ENCODE assay signal across 24 cellular contexts in genomic region chr1:162251102-162251501, GRCh38.
DNase-seq lines count a peak whose midpoint lies in the region; ATAC-seq and TF ChIP-seq lines count a peak whose summit lies in the region.
"Had no signal": no experiment of that assay in that cellular context is flagged by ENCODE, and none has a peak within 500 bp of the region (broad histone marks: within the 10 kb centered on the region; RNA-seq: fewer than 3 reads in every experiment).

No MANE protein-coding gene starts in this region.

- no peak overlapping the region for H3T11ph ChIP-seq in H9 (ENCODE audit: low read length)

- no peak overlapping the region for H4K91ac ChIP-seq in H9 (ENCODE audit: insufficient read length, low read depth, low read length)

- DNase-seq in H9, result no peak
- no peak for DNase-seq in WTC11 (ENCODE audit: low spot score)
- DNase-seq in neural progenitor cell (ENCODE audit: low spot score), result no peak
- DNase-seq in superior temporal gyrus (ENCODE audit: extremely low spot score), result no peak
- no peak for DNase-seq in SW 1271 (lab: John Stamatoyannopoulos, UW)
- DNase-seq: CD4-positive, CD25-positive, alpha-beta regulatory T cell; DMS153; DND-41; H7; IMR-90; KG1; MM.1S; NCI-H1048; NCI-H1417; NCI-H1694 treated with DMSO at 0.1 percent for 48 hours; NCI-H2081; NCI-H2227 treated with DMSO at 0.1 percent for 48 hours; NCI-H526 treated with DMSO at 0.1 percent for 48 hours; SHP77 had no signal

- H3K27ac ChIP-seq in H9 (ENCODE audit: insufficient read length, low read depth, low read length) (peak overlapping the region; percentile 13), iPS-20b (ENCODE audit: low read length) (peak overlapping the region; percentile 88), neural progenitor cell (no peak overlapping the region)
- H3K27ac ChIP-seq: BLaER1, RWPE1 had no signal

- H3K14ac ChIP-seq in H9 (ENCODE audit: insufficient read depth, low read length), result no peak overlapping the region

- peak overlapping the region; percentile 4; the same call in 1 of the 2 replicates for H3K4me3 ChIP-seq in iPS-20b (ENCODE audit: low read length)
- no peak overlapping the region for H3K4me3 ChIP-seq in neural progenitor cell
- H3K4me3 ChIP-seq: BLaER1 had no signal

- H3K23me2 ChIP-seq in H9 (ENCODE audit: insufficient read length, low read depth, low read length, poor library complexity, severe bottlenecking), result no peaks in the 10 kb centered on the region

- no peak overlapping the region for H2BK5ac ChIP-seq in H9 (ENCODE audit: insufficient read length, low read length)

- H3K4me1 ChIP-seq in H9 (ENCODE audit: insufficient read depth, low read length) (peaks cover 16% of the 10 kb centered on the region), iPS-20b (ENCODE audit: insufficient read depth, low read length) (peaks cover 38% of the 10 kb centered on the region), neural progenitor cell (peaks cover 48% of the 10 kb centered on the region)
- H3K4me1 ChIP-seq: BLaER1 had no signal

- H3K36me3 ChIP-seq in iPS-20b (ENCODE audit: insufficient read depth, low read depth, low read length), result no peaks in the 10 kb centered on the region
- no peaks in the 10 kb centered on the region for H3K36me3 ChIP-seq in neural progenitor cell
- H3K36me3 ChIP-seq: BLaER1 had no signal

- H3K4me1 Mint-ChIP-seq in H9 (peaks cover 64 to 66% of the 10 kb centered on the region in 2 experiments), WTC11 (peaks cover 53% of the 10 kb centered on the region), neural progenitor cell (peaks cover 80% of the 10 kb centered on the region)
- H3K4me1 Mint-ChIP-seq: CD4-positive, CD25-positive, alpha-beta regulatory T cell had no signal

- H4K8ac ChIP-seq in H9 (replicated peaks; ENCODE audit: insufficient read length, low read depth, low read length), result no peak overlapping the region

- no peaks in the 10 kb centered on the region for H3K79me1 ChIP-seq in H9 (ENCODE audit: insufficient read depth, low read depth, low read length, poor library complexity, severe bottlenecking)

- H3K27me3 ChIP-seq in H9 (ENCODE audit: insufficient read depth, low read length), result no peaks in the 10 kb centered on the region
- no peaks in the 10 kb centered on the region for H3K27me3 ChIP-seq in iPS-20b (ENCODE audit: insufficient read depth, low read length)
- no peaks in the 10 kb centered on the region for H3K27me3 ChIP-seq in neural progenitor cell
- H3K27me3 ChIP-seq: BLaER1 had no signal

- H2BK120ac ChIP-seq in H9 (ENCODE audit: low read depth, low read length, poor library complexity, severe bottlenecking), result no peak overlapping the region

- no peak overlapping the region for H3K4ac ChIP-seq in H9 (ENCODE audit: low read depth, low read length)

- H2BK20ac ChIP-seq in H9 (ENCODE audit: low read depth, low read length, poor library complexity, severe bottlenecking), result no peak overlapping the region

- WGBS in H9 (ENCODE audit: extremely low coverage, insufficient read length, low lambda C conversion rate), result no CpG with 5 or more reads among the region's 2 CpGs

- no peaks in the 10 kb centered on the region for H4K20me1 ChIP-seq in H9 (ENCODE audit: control insufficient read depth, insufficient read depth, insufficient read length)
- H4K20me1 ChIP-seq in neural progenitor cell (ENCODE audit: low read depth), result peaks cover 39% of the 10 kb centered on the region
- H4K20me1 ChIP-seq: BLaER1 had no signal

- no peaks in the 10 kb centered on the region for H3K9me3 ChIP-seq in H9 (ENCODE audit: control insufficient read depth, low read depth, low read length)
- H3K9me3 ChIP-seq in iPS-20b (ENCODE audit: insufficient read depth, low read depth, low read length), result no peaks in the 10 kb centered on the region
- no peaks in the 10 kb centered on the region for H3K9me3 ChIP-seq in neural progenitor cell (ENCODE audit: low read depth)
- H3K9me3 ChIP-seq: BLaER1 had no signal

- no peak for TF ChIP-seq CTCF in H9 (conservative IDR thresholded peaks at IDR 0.05)
- no peak for TF ChIP-seq CTCF in WTC11 (IDR thresholded peaks at IDR 0.05)
- no peak for TF ChIP-seq CTCF in neural progenitor cell (IDR thresholded peaks at IDR 0.05)

- H3K23ac ChIP-seq in H9 (ENCODE audit: insufficient read length, low read depth, low read length), result peak overlapping the region; percentile 3

- H2AFZ ChIP-seq in H9 (ENCODE audit: low read length) (no peak overlapping the region), neural progenitor cell (replicated peaks) (no peak overlapping the region)

- H3K36me3 Mint-ChIP-seq in H9 (ENCODE audit: insufficient read depth in 1 of 3, low read depth in 3 of 3) (no peaks in the 10 kb centered on the region; a peak in 1 of 7 replicates), WTC11 (no peaks in the 10 kb centered on the region), neural progenitor cell (peaks cover 7% of the 10 kb centered on the region)
- H3K36me3 Mint-ChIP-seq: CD4-positive, CD25-positive, alpha-beta regulatory T cell had no signal

- no peak overlapping the region for H4K5ac ChIP-seq in H9 (ENCODE audit: insufficient read length, low read depth, low read length)

- H3K4me2 ChIP-seq in H9 (ENCODE audit: insufficient read depth, insufficient read length, low read length) (no peak overlapping the region), neural progenitor cell (peak overlapping the region; percentile 77)
- H3K4me2 ChIP-seq: BLaER1 had no signal

- no peaks in the 10 kb centered on the region for H3K27me3 Mint-ChIP-seq in H9 (ENCODE audit: low read depth)
- H3K27me3 Mint-ChIP-seq in WTC11 (ENCODE audit: low read depth), result no peaks in the 10 kb centered on the region
- peaks cover 2% of the 10 kb centered on the region for H3K27me3 Mint-ChIP-seq in neural progenitor cell (ENCODE audit: insufficient read depth, low read depth)

- H3K79me2 ChIP-seq in H9 (ENCODE audit: insufficient read depth, low read length), result no peaks in the 10 kb centered on the region
- H3K79me2 ChIP-seq in neural progenitor cell (ENCODE audit: low read depth), result peaks cover 17% of the 10 kb centered on the region

- H2BK12ac ChIP-seq in H9 (ENCODE audit: insufficient read length, low read depth, low read length), result no peak overlapping the region

- H2BK15ac ChIP-seq in H9 (ENCODE audit: low read depth, low read length), result no peak overlapping the region

- no peak overlapping the region for H3K18ac ChIP-seq in H9 (ENCODE audit: insufficient read length, low read depth, low read length)

- POLR2A ChIA-PET in WTC11 (lab: Charles Lee), result interaction anchor here (0.6 kb wide), 1 partner anchor 1119 kb away, joined by 3 read pairs; no protein-coding TSS in a partner anchor

- CTCF ChIA-PET in WTC11 (lab: Charles Lee), result interaction anchor here (0.8 to 1.5 kb wide), 5 partner anchors 11 to 195 kb away, joined by 3 to 7 read pairs (median 3); no protein-coding TSS in a partner anchor

- H3K27ac Mint-ChIP-seq in H9, result peak overlapping the region; percentile 11 to 97 (median 74); a peak in 5 of 7 replicates
- H3K27ac Mint-ChIP-seq in WTC11, result peak overlapping the region; percentile 82
- H3K27ac Mint-ChIP-seq in neural progenitor cell, result peak overlapping the region; percentile 96
- H3K27ac Mint-ChIP-seq: CD4-positive, CD25-positive, alpha-beta regulatory T cell had no signal

- no peak overlapping the region for H3K4me3 Mint-ChIP-seq in H9
- H3K4me3 Mint-ChIP-seq in WTC11, result no peak overlapping the region
- H3K4me3 Mint-ChIP-seq in neural progenitor cell, result peak overlapping the region; percentile 7
- H3K4me3 Mint-ChIP-seq: CD4-positive, CD25-positive, alpha-beta regulatory T cell had no signal

- no peak for ATAC-seq in WTC11
- ATAC-seq in HG02970 (IDR thresholded peaks at IDR 0.05; ENCODE audit: low FRiP score, unreplicated experiment), result no peak
- ATAC-seq: Panc1 had no signal

- H3K56ac ChIP-seq in H9 (ENCODE audit: insufficient read length, low read depth, low read length), result no peak overlapping the region

- H3K9me3 Mint-ChIP-seq in H9, result no peaks in the 10 kb centered on the region; a peak in 1 of 5 replicates
- no peaks in the 10 kb centered on the region for H3K9me3 Mint-ChIP-seq in WTC11
- peaks cover 5% of the 10 kb centered on the region for H3K9me3 Mint-ChIP-seq in neural progenitor cell
- H3K9me3 Mint-ChIP-seq: CD4-positive, CD25-positive, alpha-beta regulatory T cell had no signal

- H3K9ac ChIP-seq in H9 (ENCODE audit: extremely low read depth, insufficient read length, low read length) (no peak overlapping the region), iPS-20b (ENCODE audit: low read depth, low read length) (peak overlapping the region; percentile 43; the same call in 1 of the 2 replicates), neural progenitor cell (no peak overlapping the region)
- H3K9ac ChIP-seq: BLaER1 had no signal

- H3F3A ChIP-seq in neural progenitor cell (ENCODE audit: low read depth), result peaks cover 28% of the 10 kb centered on the region

- no peak overlapping the region for H2AK5ac ChIP-seq in H9 (ENCODE audit: insufficient read length, low read length)

TF ChIP-seq in WTC11, 78 proteins besides CTCF, POLR2A, EP300 and RAD21 (continues in another document):
- no peak for TF ChIP-seq ZNF423 (CRISPR knock-in tag; IDR thresholded peaks at IDR 0.05)
- TF ChIP-seq RELA (CRISPR knock-in tag; IDR thresholded peaks at IDR 0.05; ENCODE audit: borderline replicate concordance), result no peak
- TF ChIP-seq ZSCAN18 (CRISPR knock-in tag; IDR thresholded peaks at IDR 0.05), result no peak
- TF ChIP-seq USF2 (CRISPR knock-in tag; IDR thresholded peaks at IDR 0.05), result no peak
- TF ChIP-seq TCF7 (CRISPR knock-in tag; IDR thresholded peaks at IDR 0.05; ENCODE audit: low read depth), result no peak
- TF ChIP-seq ZNF232 (CRISPR knock-in tag; IDR thresholded peaks at IDR 0.05), result no peak
